ENCODE assay signal across 17 cellular contexts in genomic region chr2:120600335-120600734, GRCh38.
"Had no signal": no experiment of that assay in that cellular context is flagged by ENCODE, and none has a peak within 500 bp of the region (broad histone marks: within the 10 kb centered on the region; RNA-seq: fewer than 3 reads in every experiment).

No MANE protein-coding gene starts in this region.

- H3K27ac ChIP-seq: coronary artery, heart left ventricle, sigmoid colon, skin epidermis had no signal

- H3K4me3 ChIP-seq: coronary artery, heart left ventricle, lung, sigmoid colon, skin epidermis had no signal

- H3K9me3 ChIP-seq: heart left ventricle, sigmoid colon had no signal

- H3K36me3 ChIP-seq: heart left ventricle, sigmoid colon had no signal

- ATAC-seq: heart left ventricle, left lobe of liver had no signal

- DNase-seq: effector CD8-positive, alpha-beta T cell; hypothalamus; mesendoderm; naive B cell; sigmoid colon; stimulated activated CD4-positive, alpha-beta T cell treated with anti-CD3 and anti-CD28 coated beads, Interleukin-12 subunit alpha, Interleukin-12 subunit beta, amount 100 ng/mL, for 4 hours; stimulated activated CD4-positive, alpha-beta T cell treated with anti-CD3 and anti-CD28 coated beads, Interleukin-2, amount 100 ng/mL, for 48 hours; stimulated activated naive CD4-positive, alpha-beta T cell treated with Interleukin-2 at 50 U/mL for 16 hours; trophoblast cell had no signal

- FAIRE-seq: frontal cortex, islet of Langerhans, urothelium cell line had no signal

- H3K27me3 ChIP-seq: sigmoid colon had no signal
